Comparison of ENCODE assay signal across 28 cellular contexts in genomic region chr20:32753731-32754130, GRCh38. TPM values are rescaled to one million over a fixed set of nuclear protein-coding genes. Genes with fewer than 3 reads are reported as not detected.
DNase-seq lines count a peak whose midpoint lies in the region; ATAC-seq and TF ChIP-seq lines count a peak whose summit lies in the region.
"Had no signal": no experiment of that assay in that cellular context is flagged by ENCODE, and none has a peak within 500 bp of the region (broad histone marks: within the 10 kb centered on the region; RNA-seq: fewer than 3 reads in every experiment).

No MANE protein-coding gene starts in this region.

- H3K4me1 Mint-ChIP-seq in nephron progenitor cell: peaks cover 24% of the 10 kb centered on the region
- H3K4me1 Mint-ChIP-seq: CD4-positive, alpha-beta memory T cell; central memory CD8-positive, alpha-beta T cell had no signal

- ATAC-seq in GM18870 (IDR thresholded peaks at IDR 0.05; ENCODE audit: unreplicated experiment) (no peak), omental fat pad (ENCODE audit: low FRiP score) (no peak), GM21825 (IDR thresholded peaks at IDR 0.05; ENCODE audit: unreplicated experiment) (no peak)
- ATAC-seq: activated CD4-positive, alpha-beta T cell treated with anti-CD3 and anti-CD28 coated beads for 36 hours; HCT116; left cardiac atrium; stimulated activated naive CD8-positive, alpha-beta T cell treated with anti-CD3 and anti-CD28 coated beads, Interleukin-15, amount 100 ng/mL, for 72 hours had no signal

- H3K36me3 Mint-ChIP-seq in nephron progenitor cell (ENCODE audit: low read depth): no peaks in the 10 kb centered on the region
- H3K36me3 Mint-ChIP-seq: CD4-positive, alpha-beta memory T cell had no signal

- H3K27ac Mint-ChIP-seq in nephron progenitor cell: peak overlapping the region; percentile 15
- H3K27ac Mint-ChIP-seq: activated CD4-positive, alpha-beta T cell treated with anti-CD3 and anti-CD28 coated beads for 36 hours; T-helper 1 cell treated with Interleukin-12 subunit alpha and Interleukin-12 subunit beta and Interleukin-4 antibody, amounts not matched to agents 30 μg/mL and 1 μg/mL, for 36 hours had no signal

- H3K4me3 Mint-ChIP-seq in nephron progenitor cell: no peak overlapping the region
- H3K4me3 Mint-ChIP-seq: activated CD4-positive, alpha-beta T cell treated with anti-CD3 and anti-CD28 coated beads for 36 hours; CD4-positive, alpha-beta memory T cell; central memory CD8-positive, alpha-beta T cell; stimulated activated naive CD8-positive, alpha-beta T cell treated with anti-CD3 and anti-CD28 coated beads, Interleukin-15, amount 100 ng/mL, for 72 hours; T-helper 1 cell treated with Interleukin-12 subunit alpha and Interleukin-12 subunit beta and Interleukin-4 antibody, amounts not matched to agents 30 μg/mL and 1 μg/mL, for 36 hours had no signal

- peak; percentile 49 for DNase-seq in EL
- DNase-seq in MG63: peak; percentile 36
- DNase-seq in choroid plexus epithelial cell (ENCODE audit: low read depth): peak; percentile 45
- no peak for DNase-seq in nephron progenitor cell
- no peak for DNase-seq in omental fat pad (ENCODE audit: low spot score)
- no peak for DNase-seq in dorsolateral prefrontal cortex
- DNase-seq: activated CD4-positive, alpha-beta T cell treated with anti-CD3 and anti-CD28 coated beads for 36 hours; activated CD8-positive, alpha-beta memory T cell treated with anti-CD3 and anti-CD28 coated beads for 24 hours; activated gamma-delta T cell; CD4-positive, alpha-beta memory T cell; effector CD8-positive, alpha-beta T cell; foreskin melanocyte; Kasumi-1; left cardiac atrium; mammary epithelial cell; NCI-H446; NCI-H774; nucleus accumbens; stimulated activated naive CD8-positive, alpha-beta T cell treated with anti-CD3 and anti-CD28 coated beads, Interleukin-15, amount 100 ng/mL, for 72 hours; thyroid gland had no signal

- TF ChIP-seq CTCF in choroid plexus epithelial cell (conservative IDR thresholded peaks at IDR 0.05; ENCODE audit: low read depth, low read length) (no peak), nephron progenitor cell (IDR thresholded peaks at IDR 0.05) (no peak), omental fat pad (IDR thresholded peaks at IDR 0.05) (no peak), dorsolateral prefrontal cortex (IDR thresholded peaks at IDR 0.05 in 54 of 56, conservative IDR thresholded peaks at IDR 0.05 in 2 of 56; ENCODE audit: low read depth in 1 of 56, partially characterized antibody in 56 of 56) (no peak)

- no peak overlapping the region for H3K27ac ChIP-seq in dorsolateral prefrontal cortex
- H3K27ac ChIP-seq: skin epidermis, thyroid gland, vagina had no signal

- H3K4me3 ChIP-seq in MG63: no peak overlapping the region
- no peak overlapping the region for H3K4me3 ChIP-seq in choroid plexus epithelial cell (ENCODE audit: low read depth, low read length)
- no peak overlapping the region for H3K4me3 ChIP-seq in dorsolateral prefrontal cortex
- H3K4me3 ChIP-seq: A549, skin epidermis, thyroid gland, vagina had no signal

- H3K27me3 ChIP-seq in MG63 (no peaks in the 10 kb centered on the region), dorsolateral prefrontal cortex (no peaks in the 10 kb centered on the region)
- H3K27me3 ChIP-seq: thyroid gland, vagina had no signal

- no peaks in the 10 kb centered on the region for H3K9me3 Mint-ChIP-seq in nephron progenitor cell
- H3K9me3 Mint-ChIP-seq: CD4-positive, alpha-beta memory T cell; central memory CD8-positive, alpha-beta T cell; stimulated activated naive CD8-positive, alpha-beta T cell treated with anti-CD3 and anti-CD28 coated beads, Interleukin-15, amount 100 ng/mL, for 72 hours; T-helper 1 cell treated with Interleukin-12 subunit alpha and Interleukin-12 subunit beta and Interleukin-4 antibody, amounts not matched to agents 30 μg/mL and 1 μg/mL, for 36 hours had no signal

- peaks cover 9% of the 10 kb centered on the region for H3K27me3 Mint-ChIP-seq in nephron progenitor cell (ENCODE audit: low read depth, poor library complexity)
- H3K27me3 Mint-ChIP-seq: activated CD4-positive, alpha-beta T cell treated with anti-CD3 and anti-CD28 coated beads for 36 hours; CD4-positive, alpha-beta memory T cell; central memory CD8-positive, alpha-beta T cell; stimulated activated naive CD8-positive, alpha-beta T cell treated with anti-CD3 and anti-CD28 coated beads, Interleukin-15, amount 100 ng/mL, for 72 hours had no signal

- intact Hi-C loops in dorsolateral prefrontal cortex (cut with DNase I): no loop called here

- no peaks in the 10 kb centered on the region for H3K36me3 ChIP-seq in MG63
- H3K36me3 ChIP-seq: thyroid gland, vagina had no signal

- H3K9me3 ChIP-seq in MG63: no peaks in the 10 kb centered on the region
- H3K9me3 ChIP-seq: A549, thyroid gland, vagina had no signal

RNA-seq across cellular contexts. Expression of gene DNMT3B, which starts 8.5 kb away (rescaled TPM):
- total RNA-seq in MG63 (2014; rRNA removed; shearing (Covaris generic); ENCODE audit: low replicate concordance): 5.6 and 6.6 TPM in 2 replicates
- total RNA-seq in omental fat pad (1 to 10 TPM in 1 of 4 donors, under 1 TPM in 3; 0.24 to 2.0 (median 0.44) TPM), dorsolateral prefrontal cortex (1 to 10 TPM in 101 of 120 experiments, under 1 TPM in 19; 0.67 to 2.8 (median 1.5) TPM)

RNA-seq across cellular contexts. Expression of gene COMMD7, which starts 10.5 kb away (rescaled TPM):
- 70.5 and 112 TPM in 2 replicates for total RNA-seq in MG63 (2014; rRNA removed; shearing (Covaris generic); ENCODE audit: low replicate concordance)
- total RNA-seq in omental fat pad: 10 to 100 TPM; 19.3 to 20.6 (median 19.8) TPM
- 10 to 100 TPM; 29.7 to 61.6 (median 45.3) TPM for total RNA-seq in dorsolateral prefrontal cortex

Comparison
In these comparisons a context has a peak if more than half of its experiments do, and no peak if none do; other contexts are left out.
1. DNase-seq: peak in EL (single experiment), MG63 (single experiment) and choroid plexus epithelial cell (single experiment); none in nephron progenitor cell (single experiment), omental fat pad (single experiment) and dorsolateral prefrontal cortex (0 of 10).